Comparison of ENCODE assay signal across 29 cellular contexts in genomic region chr11:65864758-65865471, GRCh38. TPM values are rescaled to one million over a fixed set of nuclear protein-coding genes. Genes with fewer than 3 reads are reported as not detected.
DNase-seq lines count a peak whose midpoint lies in the region; ATAC-seq and TF ChIP-seq lines count a peak whose summit lies in the region.
"Had no signal": no experiment of that assay in that cellular context is flagged by ENCODE, and none has a peak within 500 bp of the region (broad histone marks: within the 10 kb centered on the region; RNA-seq: fewer than 3 reads in every experiment).

No MANE protein-coding gene starts in this region.

- no peak overlapping the region for H3K4me3 Mint-ChIP-seq in IgD-negative memory B cell
- H3K4me3 Mint-ChIP-seq: activated CD4-positive, alpha-beta T cell treated with anti-CD3 and anti-CD28 coated beads, Interleukin-2, amount 10 ng/mL, durations not matched to agents 7 days and 5 days; activated naive CD4-positive, alpha-beta T cell treated with anti-CD3 and anti-CD28 coated beads, Interleukin-2, amount 10 ng/mL, durations not matched to agents 7 days and 5 days; memory B cell had no signal

- WGBS in heart left ventricle, 4 donors: 79 to 86% (median 83%) methylated on average over 16 to 17 of the region's 17 CpGs

- H3K4me1 Mint-ChIP-seq in IgD-negative memory B cell: peaks cover 4 to 13% (median 7%) of the 10 kb centered on the region in 3 donors

- H3K4me1 ChIP-seq in heart left ventricle: peaks cover 0 to 31% (median 18%) of the 10 kb centered on the region in 12 donors
- H3K4me1 ChIP-seq in lower lobe of right lung: peaks cover 22% of the 10 kb centered on the region
- peaks cover 46% of the 10 kb centered on the region for H3K4me1 ChIP-seq in stomach smooth muscle (ENCODE audit: control insufficient read depth, insufficient read depth, low read length)

- no peak for TF ChIP-seq POLR2A in heart left ventricle (IDR thresholded peaks at IDR 0.05)

- TF ChIP-seq CTCF in heart left ventricle (IDR thresholded peaks at IDR 0.05) (no peak), lower lobe of right lung (IDR thresholded peaks at IDR 0.05) (no peak)

- H3K27me3 ChIP-seq in heart left ventricle (no peaks in the 10 kb centered on the region), lower lobe of right lung (ENCODE audit: low read depth) (no peaks in the 10 kb centered on the region), stomach smooth muscle (ENCODE audit: control insufficient read depth in 1 of 2, insufficient read depth in 2 of 2, low read length in 2 of 2) (no peaks in the 10 kb centered on the region)
- H3K27me3 ChIP-seq: MG63, upper lobe of left lung had no signal

- peak overlapping the region in 2 of 3 donors; percentile 39 to 85 for H3K27ac Mint-ChIP-seq in IgD-negative memory B cell
- H3K27ac Mint-ChIP-seq: activated CD4-positive, alpha-beta T cell treated with anti-CD3 and anti-CD28 coated beads, Interleukin-2, amount 10 ng/mL, durations not matched to agents 7 days and 5 days; activated naive CD4-positive, alpha-beta T cell treated with anti-CD3 and anti-CD28 coated beads, Interleukin-2, amount 10 ng/mL, durations not matched to agents 7 days and 5 days; memory B cell had no signal

- H3K36me3 ChIP-seq in heart left ventricle (peaks cover 0 to 86% (median 81%) of the 10 kb centered on the region in 9 donors), lower lobe of right lung (peaks cover 79% of the 10 kb centered on the region), stomach smooth muscle (ENCODE audit: control insufficient read depth in 2 of 2, insufficient read depth in 2 of 2, low read length in 2 of 2) (peaks cover 48 to 61% of the 10 kb centered on the region in 2 donors)

- intact Hi-C loops in heart left ventricle (cut with DNase I) (loop anchor here in 1 of 10 donors (10.0 kb wide), 1 partner anchor 480 kb away; the partner anchor contains the start of genes B4GAT1 and BRMS1), left cardiac atrium (cut with DNase I) (no loop called here), lower lobe of right lung (cut with DNase I) (no loop called here)

- no peaks in the 10 kb centered on the region for H3K9me3 ChIP-seq in heart left ventricle
- H3K9me3 ChIP-seq in lower lobe of right lung: no peaks in the 10 kb centered on the region
- no peaks in the 10 kb centered on the region for H3K9me3 ChIP-seq in stomach smooth muscle (ENCODE audit: control insufficient read depth in 2 of 2, low read length in 2 of 2)
- H3K9me3 ChIP-seq: BLaER1 treated with 17β-estradiol and CSF1 and Interleukin-3, amounts not matched to agents 10 nM and 100 nM; MG63; upper lobe of left lung had no signal

- H3K27ac ChIP-seq in heart left ventricle (no peak overlapping the region), lower lobe of right lung (no peak overlapping the region), stomach smooth muscle (ENCODE audit: low read length) (peak overlapping the region; percentile 37)
- H3K27ac ChIP-seq: BLaER1 treated with 17β-estradiol and CSF1 and Interleukin-3, amounts not matched to agents 10 nM and 100 nM; coronary artery; upper lobe of left lung had no signal

- H3K4me3 ChIP-seq in heart left ventricle (no peak overlapping the region), lower lobe of right lung (no peak overlapping the region), stomach smooth muscle (ENCODE audit: low read length in 2 of 2) (no peak overlapping the region)
- H3K4me3 ChIP-seq: BLaER1 treated with 17β-estradiol and CSF1 and Interleukin-3, amounts not matched to agents 10 nM and 100 nM; coronary artery; MG63; upper lobe of left lung had no signal

- no peak overlapping the region for H3K9ac ChIP-seq in stomach smooth muscle (ENCODE audit: low read length in 2 of 2)

- H3K36me3 Mint-ChIP-seq in IgD-negative memory B cell: peaks cover 2% of the 10 kb centered on the region

- DNase-seq in heart left ventricle: peak in 3 of 5 donors; percentile 11 to 53 (median 22)
- no peak for DNase-seq in left cardiac atrium
- DNase-seq in lower lobe of right lung: peak; percentile 34
- no peak for DNase-seq in UCSD-AML1 (lab: John Stamatoyannopoulos, UW; ENCODE audit: unreplicated experiment)
- no peak for DNase-seq in OCI-M1 (lab: John Stamatoyannopoulos, UW)
- DNase-seq: activated CD4-positive, alpha-beta T cell treated with anti-CD3 and anti-CD28 coated beads, Interleukin-2, amount 10 ng/mL, durations not matched to agents 7 days and 5 days; activated naive CD4-positive, alpha-beta T cell treated with anti-CD3 and anti-CD28 coated beads, Interleukin-2, amount 10 ng/mL, durations not matched to agents 7 days and 5 days; activated T-cell treated with anti-CD3 and anti-CD28 coated beads, Interleukin-2, amount 50 U/mL, for 48 hours; COR-L47; DMS79; effector memory CD4-positive, alpha-beta T cell; GF-D8; H7; KG1; kidney glomerular epithelial cell; MG63; NCI-H1417 treated with DMSO at 0.1 percent for 48 hours; NCI-H2107; NCI-H446; stimulated activated CD4-positive, alpha-beta T cell treated with anti-CD3 and anti-CD28 coated beads, Interleukin-2, amount 100 ng/mL, for 48 hours had no signal

- no peaks in the 10 kb centered on the region for H3K9me3 Mint-ChIP-seq in IgD-negative memory B cell
- H3K9me3 Mint-ChIP-seq: activated CD4-positive, alpha-beta T cell treated with anti-CD3 and anti-CD28 coated beads, Interleukin-2, amount 10 ng/mL, durations not matched to agents 7 days and 5 days; activated naive CD4-positive, alpha-beta T cell treated with anti-CD3 and anti-CD28 coated beads, Interleukin-2, amount 10 ng/mL, durations not matched to agents 7 days and 5 days; memory B cell had no signal

- no peaks in the 10 kb centered on the region for H3K27me3 Mint-ChIP-seq in IgD-negative memory B cell
- H3K27me3 Mint-ChIP-seq: activated CD4-positive, alpha-beta T cell treated with anti-CD3 and anti-CD28 coated beads, Interleukin-2, amount 10 ng/mL, durations not matched to agents 7 days and 5 days; memory B cell had no signal

- no peak for ATAC-seq in heart left ventricle
- ATAC-seq in left cardiac atrium: no peak
- ATAC-seq in lower lobe of right lung: no peak
- no peak for ATAC-seq in HG03135 (IDR thresholded peaks at IDR 0.05; ENCODE audit: unreplicated experiment)

RNA-seq across cellular contexts. Expression of gene MUS81, which starts 4.7 kb away (rescaled TPM):
- total RNA-seq in heart left ventricle (10 to 100 TPM; 24.6 to 39.6 (median 35.5) TPM), left cardiac atrium (10 to 100 TPM; 36.1 to 37.6 TPM), lower lobe of right lung (52.8 TPM)
- polyA plus RNA-seq in heart left ventricle (10 to 100 TPM; 53.0 to 56.1 TPM), IgD-negative memory B cell (38.7 TPM)

RNA-seq across cellular contexts. Expression of gene CFL1, which starts 6.9 kb away (rescaled TPM):
- total RNA-seq in heart left ventricle (100 to 1,000 TPM; 289 to 839 (median 424) TPM), left cardiac atrium (100 to 1,000 TPM; 439 to 554 TPM), lower lobe of right lung (647 TPM)
- polyA plus RNA-seq in heart left ventricle (100 to 1,000 TPM; 289 to 973 TPM), IgD-negative memory B cell (2,244 TPM)

RNA-seq across cellular contexts. Expression of gene EFEMP2, which starts 7.7 kb away (rescaled TPM):
- 100 to 1,000 TPM in 3 of 9 donors, 10 to 100 TPM in 6; 67.7 to 123 (median 88.7) TPM for total RNA-seq in heart left ventricle
- polyA plus RNA-seq in heart left ventricle: 10 to 100 TPM; 43.6 to 86.6 TPM
- 100 to 1,000 TPM in 1 of 2 donors, 10 to 100 TPM in 1; 98.0 to 103 TPM for total RNA-seq in left cardiac atrium
- 0.29 TPM for polyA plus RNA-seq in IgD-negative memory B cell
- total RNA-seq in lower lobe of right lung: 53.9 TPM

RNA-seq across cellular contexts. Expression of gene CTSW, which starts 14.7 kb away (rescaled TPM):
- total RNA-seq in heart left ventricle (1 to 10 TPM in 3 of 9 donors, under 1 TPM in 5, not detected in 1; 0.16 to 9.4 (median 0.90) TPM), left cardiac atrium (1 to 10 TPM in 1 of 2 donors, under 1 TPM in 1; 0.99 to 2.7 TPM), lower lobe of right lung (20.6 TPM)
- polyA plus RNA-seq in heart left ventricle (under 1 TPM; 0.17 to 0.53 TPM), IgD-negative memory B cell (29.2 TPM)
- total RNA-seq: bronchial epithelial cell, H7, osteocyte had no signal

RNA-seq across cellular contexts. Expression of gene FIBP, which starts 23.4 kb away (rescaled TPM):
- 10 to 100 TPM; 48.2 to 93.9 (median 57.3) TPM for total RNA-seq in heart left ventricle
- 10 to 100 TPM; 35.0 to 74.7 TPM for polyA plus RNA-seq in heart left ventricle
- 10 to 100 TPM; 37.8 to 44.3 TPM for total RNA-seq in left cardiac atrium
- polyA plus RNA-seq in IgD-negative memory B cell: 97.0 TPM
- total RNA-seq in lower lobe of right lung: 44.0 TPM

Comparison
In these comparisons a context has a peak if more than half of its experiments do, and no peak if none do; other contexts are left out.
1. DNase-seq: peak in heart left ventricle (3 of 5) and lower lobe of right lung (single experiment); none in left cardiac atrium (single experiment), UCSD-AML1 (single experiment) and OCI-M1 (single experiment).